Comparison of ENCODE assay signal across 28 cellular contexts in genomic region chr16:85348921-85349334, GRCh38.
A peak's percentile ranks its signal among the peaks of the same experiment; 100 is the strongest.
DNase-seq lines count a peak whose midpoint lies in the region; ATAC-seq and TF ChIP-seq lines count a peak whose summit lies in the region.
"Had no signal": no experiment of that assay in that cellular context is flagged by ENCODE, and none has a peak within 500 bp of the region (broad histone marks: within the 10 kb centered on the region; RNA-seq: fewer than 3 reads in every experiment).

No MANE protein-coding gene starts in this region.

- WGBS in psoas muscle, 3 donors: 26 to 49% (median 36%) methylated on average over 21 of the region's 21 CpGs

- intact Hi-C loops in psoas muscle (cut with DNase I): no loop called here

- no peak overlapping the region for H3K27ac Mint-ChIP-seq in stimulated activated naive CD8-positive, alpha-beta T cell treated with anti-CD3 and anti-CD28 coated beads, Interleukin-15, amount 100 ng/mL, for 72 hours
- H3K27ac Mint-ChIP-seq: activated CD8-positive, alpha-beta memory T cell treated with anti-CD3 and anti-CD28 coated beads, Interleukin-2, amount 10 ng/mL, durations not matched to agents 7 days and 5 days; activated naive CD4-positive, alpha-beta T cell treated with anti-CD3 and anti-CD28 coated beads, Interleukin-2, amount 50 U/mL, for 24 hours; B cell; natural killer cell had no signal

- H3K9me3 Mint-ChIP-seq in stimulated activated naive CD8-positive, alpha-beta T cell treated with anti-CD3 and anti-CD28 coated beads, Interleukin-15, amount 100 ng/mL, for 72 hours: peaks cover 10 to 18% of the 10 kb centered on the region in 2 donors
- H3K9me3 Mint-ChIP-seq: activated naive CD4-positive, alpha-beta T cell treated with anti-CD3 and anti-CD28 coated beads, Interleukin-2, amount 50 U/mL, for 24 hours had no signal

- DNase-seq in NCI-H1436 (lab: John Stamatoyannopoulos, UW) (peak; percentile 43), NCI-H1436 treated with DMSO at 0.1 percent for 48 hours (lab: John Stamatoyannopoulos, UW) (no peak), NCI-H2171 (lab: John Stamatoyannopoulos, UW) (peak; percentile 73), WERI-Rb-1 (no peak), psoas muscle (no peak), RPMI8226 (no peak)
- DNase-seq in stimulated activated naive CD8-positive, alpha-beta T cell treated with anti-CD3 and anti-CD28 coated beads, Interleukin-15, amount 100 ng/mL, for 72 hours: no peak
- DNase-seq: activated CD4-positive, alpha-beta T cell treated with anti-CD3 and anti-CD28 coated beads for 48 hours; activated CD8-positive, alpha-beta memory T cell treated with anti-CD3 and anti-CD28 coated beads, Interleukin-2, amount 10 ng/mL, durations not matched to agents 7 days and 5 days; H7; heart right ventricle; natural killer cell; NCI-H1930; NCI-H510A treated with DMSO at 0.1 percent for 48 hours; right lobe of liver; SHP77; stimulated activated CD4-positive, alpha-beta T cell treated with anti-CD3 and anti-CD28 coated beads, Interleukin-15, amount 100 ng/mL, for 24 hours; stimulated activated CD8-positive, alpha-beta memory T cell treated with anti-CD3 and anti-CD28 coated beads, Interleukin-4, amount 100 ng/mL, for 48 hours; T-helper 1 cell had no signal

- no peak overlapping the region for H3K4me3 Mint-ChIP-seq in stimulated activated naive CD8-positive, alpha-beta T cell treated with anti-CD3 and anti-CD28 coated beads, Interleukin-15, amount 100 ng/mL, for 72 hours
- H3K4me3 Mint-ChIP-seq: activated CD8-positive, alpha-beta memory T cell treated with anti-CD3 and anti-CD28 coated beads, Interleukin-2, amount 10 ng/mL, durations not matched to agents 7 days and 5 days; activated naive CD4-positive, alpha-beta T cell treated with anti-CD3 and anti-CD28 coated beads, Interleukin-2, amount 50 U/mL, for 24 hours; B cell; central memory CD8-positive, alpha-beta T cell; natural killer cell had no signal

- H3K4me1 ChIP-seq in psoas muscle: peaks cover 29% of the 10 kb centered on the region

- H3K4me3 ChIP-seq in WERI-Rb-1 (ENCODE audit: low read depth, low read length) (no peak overlapping the region), psoas muscle (no peak overlapping the region)
- H3K4me3 ChIP-seq: ascending aorta, heart right ventricle, pancreas, right lobe of liver had no signal

- no peaks in the 10 kb centered on the region for H3K36me3 ChIP-seq in WERI-Rb-1
- H3K36me3 ChIP-seq in psoas muscle (ENCODE audit: insufficient read depth in 1 of 2, low read depth in 1 of 2): no peaks in the 10 kb centered on the region
- H3K36me3 ChIP-seq: ascending aorta, heart right ventricle, pancreas, right lobe of liver had no signal

- no peaks in the 10 kb centered on the region for H3K4me1 Mint-ChIP-seq in stimulated activated naive CD8-positive, alpha-beta T cell treated with anti-CD3 and anti-CD28 coated beads, Interleukin-15, amount 100 ng/mL, for 72 hours
- H3K4me1 Mint-ChIP-seq: activated CD8-positive, alpha-beta memory T cell treated with anti-CD3 and anti-CD28 coated beads, Interleukin-2, amount 10 ng/mL, durations not matched to agents 7 days and 5 days; activated naive CD4-positive, alpha-beta T cell treated with anti-CD3 and anti-CD28 coated beads, Interleukin-2, amount 50 U/mL, for 24 hours; B cell; central memory CD8-positive, alpha-beta T cell; natural killer cell had no signal

- H3K27me3 Mint-ChIP-seq in stimulated activated naive CD8-positive, alpha-beta T cell treated with anti-CD3 and anti-CD28 coated beads, Interleukin-15, amount 100 ng/mL, for 72 hours: no peaks in the 10 kb centered on the region
- H3K27me3 Mint-ChIP-seq: activated CD8-positive, alpha-beta memory T cell treated with anti-CD3 and anti-CD28 coated beads, Interleukin-2, amount 10 ng/mL, durations not matched to agents 7 days and 5 days; activated naive CD4-positive, alpha-beta T cell treated with anti-CD3 and anti-CD28 coated beads, Interleukin-2, amount 50 U/mL, for 24 hours; central memory CD8-positive, alpha-beta T cell had no signal

- no peak for TF ChIP-seq CTCF in WERI-Rb-1 (IDR thresholded peaks at IDR 0.05; ENCODE audit: low read depth, low read length)
- TF ChIP-seq CTCF in psoas muscle (IDR thresholded peaks at IDR 0.05): no peak

- ATAC-seq in psoas muscle (no peak), GM18870 (IDR thresholded peaks at IDR 0.05; ENCODE audit: unreplicated experiment) (no peak)
- no peak for ATAC-seq in stimulated activated naive CD8-positive, alpha-beta T cell treated with anti-CD3 and anti-CD28 coated beads, Interleukin-15, amount 100 ng/mL, for 72 hours
- ATAC-seq: activated CD8-positive, alpha-beta memory T cell treated with anti-CD3 and anti-CD28 coated beads, Interleukin-2, amount 10 ng/mL, durations not matched to agents 7 days and 5 days; heart right ventricle; left lobe of liver; natural killer cell; pancreas; right lobe of liver had no signal

- no peaks in the 10 kb centered on the region for H3K9me3 ChIP-seq in WERI-Rb-1 (ENCODE audit: severe bottlenecking)
- no peaks in the 10 kb centered on the region for H3K9me3 ChIP-seq in psoas muscle
- H3K9me3 ChIP-seq: ascending aorta, pancreas, right lobe of liver had no signal

- H3K27me3 ChIP-seq in WERI-Rb-1 (ENCODE audit: insufficient read depth, low read depth, severe bottlenecking): no peaks in the 10 kb centered on the region
- no peaks in the 10 kb centered on the region for H3K27me3 ChIP-seq in psoas muscle (ENCODE audit: insufficient read depth in 3 of 3, low read length in 2 of 3)
- H3K27me3 ChIP-seq: ascending aorta, dorsolateral prefrontal cortex, heart right ventricle, pancreas, right lobe of liver had no signal

- H3K27ac ChIP-seq in WERI-Rb-1 (peak overlapping the region; percentile 59), psoas muscle (peak overlapping the region; percentile 44)
- H3K27ac ChIP-seq: ascending aorta, epithelial cell of prostate, heart right ventricle, right lobe of liver had no signal

Comparison
In these comparisons a context has a peak if more than half of its experiments do, and no peak if none do; other contexts are left out.
1. DNase-seq: peak in NCI-H1436 (single experiment) and NCI-H2171 (single experiment); none in NCI-H1436 treated with DMSO at 0.1 percent for 48 hours (single experiment), WERI-Rb-1 (single experiment), psoas muscle (0 of 2), stimulated activated naive CD8-positive, alpha-beta T cell treated with anti-CD3 and anti-CD28 coated beads, Interleukin-15, amount 100 ng/mL, for 72 hours (0 of 2) and RPMI8226 (single experiment).